ENCODE assay signal across 9 cellular contexts in the genomic region with DNA sequence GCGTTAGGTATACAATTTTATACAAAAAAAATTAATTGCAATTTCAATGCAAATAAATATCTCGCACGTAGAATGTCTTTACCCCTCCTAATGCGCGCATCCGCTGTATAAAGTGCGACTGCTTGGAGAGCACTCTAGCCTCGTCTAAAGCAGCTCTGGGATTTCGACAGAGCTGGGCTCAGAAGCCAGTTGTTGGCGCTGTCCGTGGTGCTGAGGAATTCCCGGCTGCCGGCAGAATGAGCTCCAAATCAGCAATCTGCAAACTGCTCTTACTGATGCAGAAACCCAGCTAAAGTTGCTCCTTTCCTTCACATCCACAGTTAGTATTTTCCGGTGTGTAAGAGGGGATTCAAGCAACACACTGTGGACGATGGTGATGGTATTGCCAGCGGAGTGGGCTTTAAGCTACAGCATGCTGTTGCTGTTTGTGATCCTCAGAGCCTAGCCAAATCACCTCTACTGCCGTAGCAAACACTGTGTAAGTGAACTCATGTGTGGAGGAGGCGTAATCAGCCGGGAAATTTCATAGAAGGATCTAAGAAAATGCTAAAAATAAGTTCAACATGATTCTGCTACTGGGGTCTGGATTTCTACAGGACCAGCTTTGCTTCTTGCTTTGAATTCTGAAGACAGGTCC. TPM values are rescaled to one million over a fixed set of nuclear protein-coding genes. Genes with fewer than 3 reads are reported as not detected.
A peak's percentile ranks its signal among the peaks of the same experiment; 100 is the strongest.
DNase-seq lines count a peak whose midpoint lies in the region; ATAC-seq and TF ChIP-seq lines count a peak whose summit lies in the region.
"Had no signal": no experiment of that assay in that cellular context is flagged by ENCODE, and none has a peak within 500 bp of the region (broad histone marks: within the 10 kb centered on the region; RNA-seq: fewer than 3 reads in every experiment).

A gene (plus strand): TSS at position 137 of the 637 bp plus-strand sequence. CDS start 3,140 bp downstream, outside the sequence.

- H3K4me2 ChIP-seq in IMR-90 (ENCODE audit: low read depth, low read length) (no peak within 1 kb of the TSS), mammary epithelial cell (ENCODE audit: insufficient read depth, low read depth, low read length) (peak within 1 kb of the TSS; percentile 11)

- no peaks in the 10 kb centered on the region for H3K9me3 ChIP-seq in IMR-90 (ENCODE audit: control insufficient read depth, insufficient read depth, low read length)
- H3K9me3 ChIP-seq in mammary epithelial cell (replicated peaks; ENCODE audit: insufficient read depth, low read length), result no peaks in the 10 kb centered on the region

- CTCF ChIA-PET in IMR-90 (lab: Yijun Ruan, JAX) (interaction anchor here (0.6 to 1.0 kb wide), 4 partner anchors 10 to 859 kb away, joined by 3 to 4 read pairs (median 3); no protein-coding TSS in a partner anchor), mammary epithelial cell (lab: Charles Lee; ENCODE audit: low non-redundant PET) (interaction anchor here (0.6 kb wide), 3 partner anchors 176 to 1195 kb away, joined by 3 to 15 read pairs (median 3); no protein-coding TSS in a partner anchor)

- H2AFZ ChIP-seq in IMR-90 (replicated peaks; ENCODE audit: low read length, poor library complexity), result no peak within 1 kb of the TSS
- H2AFZ ChIP-seq in mammary epithelial cell (ENCODE audit: low read depth, low read length), result no peak within 1 kb of the TSS

- H3K4me1 ChIP-seq in IMR-90 (ENCODE audit: control insufficient read depth, insufficient read depth, low read length) (no peaks in the 10 kb centered on the region), mammary epithelial cell (ENCODE audit: insufficient read depth, low read length) (no peaks in the 10 kb centered on the region)

- DNase-seq in Right ventricle myocardium inferior (ENCODE audit: missing footprints) (peak; percentile 75), cardiac septum (ENCODE audit: low spot score) (no peak), IMR-90 (peak; percentile 76), RPMI7951 (ENCODE audit: low read depth) (peak; percentile 57), mammary epithelial cell (peak; percentile 73), kidney epithelial cell (ENCODE audit: low read depth) (peak; percentile 48)
- DNase-seq in stimulated activated CD8-positive, alpha-beta memory T cell treated with anti-CD3 and anti-CD28 coated beads, Interleukin-4, amount 100 ng/mL, for 48 hours, result peak; percentile 60

- BruUV-seq in IMR-90 (replicated peaks; lab: Mats Ljungman, UMichigan), result no TSS peak
- BruUV-seq in mammary epithelial cell (replicated peaks; lab: Mats Ljungman, UMichigan), result no TSS peak

- ATAC-seq in Right ventricle myocardium inferior, result no peak
- peak; percentile 99 for ATAC-seq in IMR-90 (ENCODE audit: low read depth)
- no peak for ATAC-seq in HG03045 (IDR thresholded peaks at IDR 0.05; ENCODE audit: unreplicated experiment)
- ATAC-seq: stimulated activated effector memory CD8-positive, alpha-beta T cell treated with anti-CD3 and anti-CD28 coated beads, Interleukin-12 subunit alpha, Interleukin-12 subunit beta, amount 100 ng/mL, for 72 hours had no signal

- TF ChIP-seq CTCF in IMR-90 (conservative IDR thresholded peaks at IDR 0.05; ENCODE audit: low read depth, low read length) (no peak), mammary epithelial cell (conservative IDR thresholded peaks at IDR 0.05 in 1 of 2, IDR thresholded peaks at IDR 0.05 in 1 of 2; ENCODE audit: extremely low read depth in 1 of 2, insufficient read depth in 1 of 2, low read depth in 1 of 2, low read length in 2 of 2) (no peak), kidney epithelial cell (IDR thresholded peaks at IDR 0.05; ENCODE audit: insufficient read depth, low read length, poor library complexity, severe bottlenecking) (no peak)

- no peak within 1 kb of the TSS for H2BK5ac ChIP-seq in IMR-90 (ENCODE audit: low read depth, low read length, poor library complexity, severe bottlenecking)

- POLR2A ChIA-PET in IMR-90 (lab: Charles Lee; ENCODE audit: unreplicated experiment), result interaction anchor here (0.6 kb wide), 1 partner anchor 1698 kb away, joined by 7 read pairs; a partner anchor contains a TSS

- no peak within 1 kb of the TSS for H3K56ac ChIP-seq in IMR-90 (ENCODE audit: extremely low read depth, insufficient read depth, low read length)

- no peak within 1 kb of the TSS for H2AK9ac ChIP-seq in IMR-90 (replicated peaks; ENCODE audit: low read depth, low read length, poor library complexity)

- H2AK5ac ChIP-seq in IMR-90 (ENCODE audit: low read depth, low read length), result no peak within 1 kb of the TSS

- TF ChIP-seq POLR2A in IMR-90 (IDR thresholded peaks at IDR 0.05; ENCODE audit: low read depth, low read length), result no peak

- H3K27ac ChIP-seq in IMR-90 (ENCODE audit: insufficient read depth, low read length), result no peak within 1 kb of the TSS
- no peak within 1 kb of the TSS for H3K27ac ChIP-seq in mammary epithelial cell (ENCODE audit: insufficient read depth, low read depth, low read length)

- no peaks in the 10 kb centered on the region for H3K79me2 ChIP-seq in mammary epithelial cell (ENCODE audit: insufficient read depth, low read length)

- no peak within 1 kb of the TSS for H2BK120ac ChIP-seq in IMR-90 (ENCODE audit: low read depth, low read length)

- no CpG with 5 or more reads among the region's 19 CpGs for WGBS in IMR-90 (ENCODE audit: extremely low coverage in 2 of 2, insufficient read length in 1 of 2), 2 experiments
- 10% methylated on average over 14 of the region's 19 CpGs for WGBS in mammary epithelial cell (ENCODE audit: low coverage, missing lambda C conversion rate)

- dilution Hi-C loops in IMR-90 (cut with HindIII; ENCODE audit: low sequenced_read_pairs, unreplicated experiment) (no loop called here), mammary epithelial cell (cut with HindIII; ENCODE audit: low sequenced_read_pairs) (no loop called here)

- H3K23ac ChIP-seq in IMR-90 (ENCODE audit: low read depth, low read length), result no peak within 1 kb of the TSS

- no peak within 1 kb of the TSS for H3K14ac ChIP-seq in IMR-90 (replicated peaks; ENCODE audit: low read depth, low read length)

- no peak within 1 kb of the TSS for H3K18ac ChIP-seq in IMR-90 (ENCODE audit: low read depth, low read length)

- no peak within 1 kb of the TSS for H3K4me3 ChIP-seq in IMR-90 (ENCODE audit: insufficient read depth, low read depth, low read length)
- no peak within 1 kb of the TSS for H3K4me3 ChIP-seq in mammary epithelial cell (replicated peaks in 1 of 3; ENCODE audit: insufficient read depth in 1 of 3, low read depth in 2 of 3, low read length in 3 of 3)
- H3K4me3 ChIP-seq in kidney epithelial cell (ENCODE audit: low read depth, low read length), result no peak within 1 kb of the TSS

- H3K36me3 ChIP-seq in IMR-90 (ENCODE audit: control insufficient read depth, insufficient read depth, low read length) (no peaks in the 10 kb centered on the region), mammary epithelial cell (ENCODE audit: insufficient read depth, low read length) (no peaks in the 10 kb centered on the region), kidney epithelial cell (ENCODE audit: control insufficient read depth, insufficient read depth, low read length) (no peaks in the 10 kb centered on the region)

- peak; percentile 27; the same call in 1 of the 2 replicates for TF ChIP-seq RAD21 in IMR-90 (IDR thresholded peaks at IDR 0.05; ENCODE audit: low read length)

- no peaks in the 10 kb centered on the region for H4K20me1 ChIP-seq in IMR-90 (ENCODE audit: insufficient read depth, low read length)
- no peaks in the 10 kb centered on the region for H4K20me1 ChIP-seq in mammary epithelial cell (ENCODE audit: insufficient read depth, low read length)

- H3K9ac ChIP-seq in IMR-90 (ENCODE audit: low read depth, low read length) (no peak within 1 kb of the TSS), mammary epithelial cell (ENCODE audit: insufficient read depth, low read length) (no peak within 1 kb of the TSS)

- no peak within 1 kb of the TSS for H4K8ac ChIP-seq in IMR-90 (ENCODE audit: low read depth in 2 of 2, low read length in 2 of 2)

- H3K27me3 ChIP-seq in IMR-90 (ENCODE audit: control insufficient read depth, insufficient read depth, low read length) (no peaks in the 10 kb centered on the region), mammary epithelial cell (ENCODE audit: insufficient read depth, low read length) (no peaks in the 10 kb centered on the region), kidney epithelial cell (ENCODE audit: control insufficient read depth, insufficient read depth, low read length) (peaks cover 2% of the 10 kb centered on the region)

- no peaks in the 10 kb centered on the region for H3K79me1 ChIP-seq in IMR-90 (ENCODE audit: low read depth in 1 of 2, low read length in 2 of 2)

- H2BK15ac ChIP-seq in IMR-90 (ENCODE audit: low read depth, low read length), result no peak within 1 kb of the TSS

- in situ Hi-C loops in IMR-90 (cut with MboI; ENCODE audit: low sequenced_read_pairs), result no loop called here
- in situ Hi-C loops in mammary epithelial cell (cut with MboI; ENCODE audit: low sequenced_read_pairs in 2 of 2), result no loop called here

- no peak within 1 kb of the TSS for H4K91ac ChIP-seq in IMR-90 (ENCODE audit: insufficient read depth, low read depth, low read length)

- intact Hi-C loops in Right ventricle myocardium inferior (cut with DNase I) (no loop called here), cardiac septum (cut with DNase I) (no loop called here), IMR-90 (cut with micrococcal nuclease) (loop anchor here (2.0 to 10.0 kb wide), 5 partner anchors 396 to 1160 kb away; a partner anchor contains a TSS), mammary epithelial cell (cut with micrococcal nuclease) (loop anchor here (2.0 to 10.0 kb wide), 3 partner anchors 100 to 1156 kb away; no protein-coding TSS in a partner anchor)

- no peak within 1 kb of the TSS for H2BK20ac ChIP-seq in IMR-90 (ENCODE audit: low read depth, low read length)

- no peak within 1 kb of the TSS for H3K4ac ChIP-seq in IMR-90 (ENCODE audit: low read depth, low read length)

- no peak within 1 kb of the TSS for H4K5ac ChIP-seq in IMR-90 (ENCODE audit: low read depth, low read length)

- H3K9me1 ChIP-seq in IMR-90 (ENCODE audit: insufficient read depth, low read length), result no peaks in the 10 kb centered on the region

TF ChIP-seq in IMR-90, 13 proteins besides CTCF, POLR2A, EP300 and RAD21:
- no peak for TF ChIP-seq RFX5 (IDR thresholded peaks at IDR 0.05; ENCODE audit: low read depth, low read length)
- TF ChIP-seq CEBPB (IDR thresholded peaks at IDR 0.05; ENCODE audit: low read depth, low read length), result peak; percentile 87

RNA-seq across cellular contexts. Expression of the gene that starts here (rescaled TPM):
- not detected for total RNA-seq in Right ventricle myocardium inferior
- 0.08 TPM for total RNA-seq in cardiac septum
- total RNA-seq in IMR-90 (2012; rRNA removed), result not detected in 2 replicates
- polyA plus RNA-seq in IMR-90 (2012; rRNA removed), result not detected in 2 replicates
- not detected in 2 replicates for polyA plus RNA-seq in IMR-90 (2012; cell fraction: cytosol; rRNA removed)
- not detected in 2 replicates for polyA plus RNA-seq in IMR-90 (2012; cell fraction: nucleus; rRNA removed; ENCODE audit: low replicate concordance)
- total RNA-seq in RPMI7951 (2014; rRNA removed; shearing (Covaris generic)), result not detected in 2 replicates
- not detected for total RNA-seq in mammary epithelial cell
- polyA plus RNA-seq in mammary epithelial cell, result not detected
- polyA minus RNA-seq in mammary epithelial cell, result not detected
- total RNA-seq in kidney epithelial cell, result not detected in 2 replicates

Comparison
In these comparisons a context has a peak if more than half of its experiments do, and no peak if none do; other contexts are left out.
1. Peak in DNase-seq in Right ventricle myocardium inferior; RNA of the gene not detected or under 1 TPM.
2. Peak in DNase-seq and ATAC-seq in IMR-90; RNA of the gene not detected or under 1 TPM.
3. Peak in DNase-seq in RPMI7951; RNA of the gene not detected or under 1 TPM.
4. Peak in DNase-seq and H3K4me2 ChIP-seq in mammary epithelial cell; RNA of the gene not detected or under 1 TPM.
5. Peak in DNase-seq in kidney epithelial cell; RNA of the gene not detected or under 1 TPM.
6. intact Hi-C loops: an anchor here in IMR-90 (2.0 to 10.0 kb wide) and mammary epithelial cell (2.0 to 10.0 kb wide); none called in Right ventricle myocardium inferior and cardiac septum.